Comparison of ENCODE assay signal across 29 cellular contexts in genomic region chr5:67732921-67733320, GRCh38.
"Had no signal": no experiment of that assay in that cellular context is flagged by ENCODE, and none has a peak within 500 bp of the region (broad histone marks: within the 10 kb centered on the region; RNA-seq: fewer than 3 reads in every experiment).

No MANE protein-coding gene starts in this region.

- H3K27me3 ChIP-seq: left lung, pancreas, stomach, testis, tibial artery, upper lobe of right lung had no signal

- ATAC-seq: left colon; left lung; lower lobe of right lung; natural killer cell; pancreas; sciatic nerve; stimulated activated naive CD8-positive, alpha-beta T cell treated with anti-CD3 and anti-CD28 coated beads, Interleukin-15, Interleukin-2, amounts not matched to agents 100 U/mL and 50 U/mL, for 24 hours; upper lobe of right lung had no signal

- H3K36me3 ChIP-seq: left lung, lower lobe of right lung, pancreas, prostate gland, stomach, tibial artery, upper lobe of right lung had no signal

- H3K9me3 Mint-ChIP-seq: natural killer cell had no signal

- H3K4me1 ChIP-seq: left lung, lower lobe of right lung, pancreas, prostate gland, testis, upper lobe of right lung had no signal

- H3K4me1 Mint-ChIP-seq: naive B cell; stimulated activated naive B cell treated with anti-CD40 and anti-IgM and Interleukin-4, amounts not matched to agents 10 μg/mL and 1 μg/mL and 100 μg/mL, for 72 hours had no signal

- H3K27ac ChIP-seq: left lung, lower lobe of right lung, pancreas, prostate gland, skin epidermis, stomach, testis, tibial artery, upper lobe of right lung had no signal

- FAIRE-seq: kidney, pancreas, urothelium cell line had no signal

- H3K27ac Mint-ChIP-seq: naive B cell; natural killer cell; stimulated activated naive B cell treated with anti-CD40 and anti-IgM and Interleukin-4, amounts not matched to agents 10 μg/mL and 1 μg/mL and 100 μg/mL, for 72 hours had no signal

- H3K4me3 ChIP-seq: left lung, lower lobe of right lung, pancreas, prostate gland, skin epidermis, stomach, testis, tibial artery, upper lobe of right lung had no signal

- H3K4me3 Mint-ChIP-seq: naive B cell; natural killer cell; stimulated activated naive B cell treated with anti-CD40 and anti-IgM and Interleukin-4, amounts not matched to agents 10 μg/mL and 1 μg/mL and 100 μg/mL, for 72 hours had no signal

- H3K36me3 Mint-ChIP-seq: naive B cell; natural killer cell; stimulated activated naive B cell treated with anti-CD40 and anti-IgM and Interleukin-4, amounts not matched to agents 10 μg/mL and 1 μg/mL and 100 μg/mL, for 72 hours had no signal

- DNase-seq: hippocampal formation; kidney; left colon; left lung; lower lobe of right lung; mammary epithelial cell; mesenchymal stem cell; naive B cell; natural killer cell; nucleus accumbens; pancreas; posterior cingulate gyrus; retina; right cardiac atrium; stimulated activated CD4-positive, alpha-beta T cell treated with anti-CD3 and anti-CD28 coated beads, Interleukin-12 subunit alpha, Interleukin-12 subunit beta, amount 100 ng/mL, for 4 hours; stimulated activated CD4-positive, alpha-beta T cell treated with anti-CD3 and anti-CD28 coated beads, Interleukin-15, amount 100 ng/mL, for 24 hours; stimulated activated CD4-positive, alpha-beta T cell treated with anti-CD3 and anti-CD28 coated beads, Interleukin-2, amount 100 ng/mL, for 24 hours; stimulated activated CD4-positive, alpha-beta T cell treated with anti-CD3 and anti-CD28 coated beads, Interleukin-4, amount 100 ng/mL, for 1 hour; stimulated activated naive B cell treated with anti-CD40 and anti-IgM and Interleukin-4, amounts not matched to agents 10 μg/mL and 1 μg/mL and 100 μg/mL, for 72 hours; stimulated activated naive CD8-positive, alpha-beta T cell treated with anti-CD3 and anti-CD28 coated beads, Interleukin-15, Interleukin-2, amounts not matched to agents 100 U/mL and 50 U/mL, for 24 hours; stomach; testis; tibial artery; trophoblast cell; upper lobe of right lung had no signal

- H3K9me3 ChIP-seq: left lung, lower lobe of right lung, pancreas, prostate gland, stomach, testis, tibial artery, upper lobe of right lung had no signal
